In the genomic region with DNA sequence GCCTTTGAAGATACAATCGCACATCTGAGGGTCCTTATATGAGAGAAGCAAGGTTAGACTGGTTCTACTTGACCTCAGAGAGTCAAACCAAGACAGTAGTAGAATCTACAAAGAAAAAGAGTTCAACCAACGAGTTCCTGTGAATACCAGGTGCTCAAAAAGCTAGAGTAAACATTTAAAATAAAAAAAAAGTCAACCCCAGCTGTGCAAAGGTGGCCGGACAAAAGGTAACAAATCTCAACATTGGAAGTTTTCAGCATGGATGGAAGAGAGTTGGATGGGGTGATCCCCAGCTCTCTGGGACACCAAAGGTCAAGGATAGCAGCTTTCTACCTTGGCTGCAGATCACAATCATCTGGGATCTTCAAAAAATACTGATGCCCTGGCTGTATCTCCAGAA, we compare ENCODE assay signal across 1 cellular context.
A peak's percentile ranks its signal among the peaks of the same experiment; 100 is the strongest.
TF ChIP-seq lines count a peak whose summit lies in the region.

No MANE protein-coding gene starts in this region.

TF ChIP-seq in HepG2, 621 proteins besides CTCF, POLR2A, EP300 and RAD21 (continued from another document):
- TF ChIP-seq, protein P1, sequence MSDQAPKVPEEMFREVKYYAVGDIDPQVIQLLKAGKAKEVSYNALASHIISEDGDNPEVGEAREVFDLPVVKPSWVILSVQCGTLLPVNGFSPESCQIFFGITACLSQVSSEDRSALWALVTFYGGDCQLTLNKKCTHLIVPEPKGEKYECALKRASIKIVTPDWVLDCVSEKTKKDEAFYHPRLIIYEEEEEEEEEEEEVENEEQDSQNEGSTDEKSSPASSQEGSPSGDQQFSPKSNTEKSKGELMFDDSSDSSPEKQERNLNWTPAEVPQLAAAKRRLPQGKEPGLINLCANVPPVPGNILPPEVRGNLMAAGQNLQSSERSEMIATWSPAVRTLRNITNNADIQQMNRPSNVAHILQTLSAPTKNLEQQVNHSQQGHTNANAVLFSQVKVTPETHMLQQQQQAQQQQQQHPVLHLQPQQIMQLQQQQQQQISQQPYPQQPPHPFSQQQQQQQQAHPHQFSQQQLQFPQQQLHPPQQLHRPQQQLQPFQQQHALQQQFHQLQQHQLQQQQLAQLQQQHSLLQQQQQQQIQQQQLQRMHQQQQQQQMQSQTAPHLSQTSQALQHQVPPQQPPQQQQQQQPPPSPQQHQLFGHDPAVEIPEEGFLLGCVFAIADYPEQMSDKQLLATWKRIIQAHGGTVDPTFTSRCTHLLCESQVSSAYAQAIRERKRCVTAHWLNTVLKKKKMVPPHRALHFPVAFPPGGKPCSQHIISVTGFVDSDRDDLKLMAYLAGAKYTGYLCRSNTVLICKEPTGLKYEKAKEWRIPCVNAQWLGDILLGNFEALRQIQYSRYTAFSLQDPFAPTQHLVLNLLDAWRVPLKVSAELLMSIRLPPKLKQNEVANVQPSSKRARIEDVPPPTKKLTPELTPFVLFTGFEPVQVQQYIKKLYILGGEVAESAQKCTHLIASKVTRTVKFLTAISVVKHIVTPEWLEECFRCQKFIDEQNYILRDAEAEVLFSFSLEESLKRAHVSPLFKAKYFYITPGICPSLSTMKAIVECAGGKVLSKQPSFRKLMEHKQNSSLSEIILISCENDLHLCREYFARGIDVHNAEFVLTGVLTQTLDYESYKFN (CRISPR knock-in tag; conservative IDR thresholded peaks at IDR 0.05) = 0 out of 2 replicates have a peak, but pooled peaks have one; percentile 18
- no peak for TF ChIP-seq KLF15 (CRISPR knock-in tag; IDR thresholded peaks at IDR 0.05; ENCODE audit: borderline replicate concordance)
- no peak for TF ChIP-seq SCMH1 (CRISPR knock-in tag; IDR thresholded peaks at IDR 0.05; ENCODE audit: borderline replicate concordance)
- no peak for TF ChIP-seq FOSL1 (CRISPR knock-in tag; IDR thresholded peaks at IDR 0.05; ENCODE audit: borderline replicate concordance)
- TF ChIP-seq ZNF850 (CRISPR knock-in tag; conservative IDR thresholded peaks at IDR 0.05) = no peak
- 0 out of 2 replicates have a peak, but pooled peaks have one; percentile 23 for TF ChIP-seq ISL2 (CRISPR knock-in tag; IDR thresholded peaks at IDR 0.05)
- 0 out of 2 replicates have a peak, but pooled peaks have one; percentile 1 for TF ChIP-seq ZNF687 (CRISPR knock-in tag; IDR thresholded peaks at IDR 0.05)
- TF ChIP-seq TFAP4 (IDR thresholded peaks at IDR 0.05; ENCODE audit: borderline replicate concordance, low read depth) = peak; percentile 43; the same call in 1 of the 2 replicates
- no peak for TF ChIP-seq SOX13 (IDR thresholded peaks at IDR 0.05)
- TF ChIP-seq SOX13 (CRISPR knock-in tag; conservative IDR thresholded peaks at IDR 0.05 in 1 of 2, IDR thresholded peaks at IDR 0.05 in 1 of 2) = peak in 1 of 2 experiments; percentile 13; a peak in 1 of 4 replicates
